ENCODE assay signal across 28 cellular contexts in the genomic region with DNA sequence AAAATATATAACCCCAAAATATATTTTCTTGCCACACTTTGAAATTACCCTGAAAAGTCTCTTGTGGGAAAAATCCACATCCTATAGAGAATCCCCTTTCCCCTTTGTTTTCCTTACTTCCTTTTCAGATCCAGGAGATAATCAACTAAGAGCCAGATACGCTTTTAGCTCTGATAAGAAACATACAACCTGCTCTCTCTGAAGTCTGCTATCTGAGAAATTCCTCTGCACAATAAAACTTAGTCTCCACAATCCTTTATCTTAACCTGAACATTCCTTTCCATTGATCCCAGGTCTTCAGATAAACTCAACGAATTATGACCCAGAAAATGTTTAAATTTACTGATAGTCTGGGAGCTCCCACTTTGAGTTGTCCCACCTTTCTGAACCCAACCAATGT.
"Had no signal": no experiment of that assay in that cellular context is flagged by ENCODE, and none has a peak within 500 bp of the region (broad histone marks: within the 10 kb centered on the region; RNA-seq: fewer than 3 reads in every experiment).

No MANE protein-coding gene starts in this region.

- H3K27me3 Mint-ChIP-seq: activated CD8-positive, alpha-beta T cell treated with anti-CD3 and anti-CD28 coated beads for 36 hours; activated naive CD8-positive, alpha-beta T cell; activated T-helper 17 cell treated with anti-CD3 and anti-CD28 coated beads, Interleukin-2, amount 50 U/mL, for 72 hours; central memory CD8-positive, alpha-beta T cell; dendritic cell treated with granulocyte-macrophage colony-stimulating factor and Interleukin-4, amounts not matched to agents 40 ng/mL and 50 ng/mL, for 4 days had no signal

- H3K4me1 Mint-ChIP-seq: activated T-helper 17 cell treated with anti-CD3 and anti-CD28 coated beads, Interleukin-2, amount 50 U/mL, for 72 hours; central memory CD8-positive, alpha-beta T cell had no signal

- H3K4me1 ChIP-seq: esophagus muscularis mucosa, foreskin keratinocyte, gastrocnemius medialis had no signal

- H3K9me3 ChIP-seq: esophagus muscularis mucosa, gastrocnemius medialis had no signal

- H3K4me3 Mint-ChIP-seq: activated CD8-positive, alpha-beta T cell treated with anti-CD3 and anti-CD28 coated beads for 36 hours; activated naive CD8-positive, alpha-beta T cell; activated T-cell treated with anti-CD3 and anti-CD28 coated beads, Interleukin-2, amount 50 U/mL, for 4 hours; activated T-helper 17 cell treated with anti-CD3 and anti-CD28 coated beads, Interleukin-2, amount 50 U/mL, for 72 hours; central memory CD8-positive, alpha-beta T cell; dendritic cell treated with granulocyte-macrophage colony-stimulating factor and Interleukin-4, amounts not matched to agents 40 ng/mL and 50 ng/mL, for 4 days; WTC11 had no signal

- DNase-seq: activated CD4-positive, alpha-beta T cell treated with anti-CD3 and anti-CD28 coated beads for 1 hour; activated CD4-positive, alpha-beta T cell treated with anti-CD3 and anti-CD28 coated beads for 4 hours; activated CD4-positive, alpha-beta T cell treated with anti-CD3 and anti-CD28 coated beads, Interleukin-2, amount 50 U/mL, for 1 hour; activated CD4-positive, alpha-beta T cell treated with anti-CD3 and anti-CD28 coated beads, Interleukin-2, amount 50 U/mL, for 48 hours; activated CD8-positive, alpha-beta memory T cell treated with anti-CD3 and anti-CD28 coated beads for 24 hours; activated CD8-positive, alpha-beta T cell treated with anti-CD3 and anti-CD28 coated beads for 36 hours; activated effector memory CD4-positive, alpha-beta T cell treated with Interleukin-2 at 50 U/mL for 16 hours; activated gamma-delta T cell treated with Interleukin-2 at 50 U/mL for 16 hours; activated naive CD4-positive, alpha-beta T cell treated with anti-CD3 and anti-CD28 coated beads, Interleukin-2, amount 50 U/mL, for 16 hours; activated naive CD4-positive, alpha-beta T cell treated with Interleukin-2 at 50 U/mL for 16 hours; activated T-cell treated with anti-CD3 and anti-CD28 coated beads, Interleukin-2, amount 50 U/mL, for 4 hours; amniotic stem cell; anterior cingulate cortex; brain microvascular endothelial cell; dorsolateral prefrontal cortex; effector memory CD4-positive, alpha-beta T cell; erythroblast; foreskin keratinocyte; gastrocnemius medialis; glutamatergic neuron; T-helper 2 cell had no signal

- H3K27ac Mint-ChIP-seq: activated CD8-positive, alpha-beta T cell treated with anti-CD3 and anti-CD28 coated beads for 36 hours; activated naive CD8-positive, alpha-beta T cell; activated T-helper 17 cell treated with anti-CD3 and anti-CD28 coated beads, Interleukin-2, amount 50 U/mL, for 72 hours; dendritic cell treated with granulocyte-macrophage colony-stimulating factor and Interleukin-4, amounts not matched to agents 40 ng/mL and 50 ng/mL, for 4 days; WTC11 had no signal

- H3K27ac ChIP-seq: brain microvascular endothelial cell, coronary artery, esophagus muscularis mucosa, foreskin keratinocyte, gastrocnemius medialis had no signal

- H3K4me3 ChIP-seq: coronary artery, dorsolateral prefrontal cortex, esophagus muscularis mucosa, gastrocnemius medialis had no signal

- H3K36me3 ChIP-seq: brain microvascular endothelial cell, esophagus muscularis mucosa, gastrocnemius medialis had no signal

- H3K27me3 ChIP-seq: brain microvascular endothelial cell, dorsolateral prefrontal cortex, esophagus muscularis mucosa, foreskin keratinocyte, gastrocnemius medialis had no signal

- ATAC-seq: activated CD8-positive, alpha-beta T cell treated with anti-CD3 and anti-CD28 coated beads for 36 hours; activated T-cell treated with anti-CD3 and anti-CD28 coated beads, Interleukin-2, amount 50 U/mL, for 4 hours; activated T-helper 17 cell treated with anti-CD3 and anti-CD28 coated beads, Interleukin-2, amount 50 U/mL, for 72 hours; foreskin keratinocyte; gastrocnemius medialis; WTC11 had no signal
